Comparison of ENCODE assay signal across 1 cellular context in genomic region chr5:132866342-132867045, GRCh38.
TF ChIP-seq lines count a peak whose summit lies in the region.

Gene GDF9, minus strand, starts transcription at chr5:132866469. Its CDS starts 1,936 bp downstream, at chr5:132864533.
Gene UQCRQ, plus strand, starts transcription at chr5:132866642. Its CDS starts 240 bp downstream, at chr5:132866882.

TF ChIP-seq in HEK293, 187 proteins besides CTCF, POLR2A, EP300 and RAD21 (continued from another document):
- no peak for TF ChIP-seq ZNF362 (tag by site-specific recombination; IDR thresholded peaks at IDR 0.05)
- peak; percentile 55; the same call in 1 of the 2 replicates for TF ChIP-seq BCL11A (tag by site-specific recombination; IDR thresholded peaks at IDR 0.05; ENCODE audit: low read depth)
- TF ChIP-seq GLI2 (tag by site-specific recombination; IDR thresholded peaks at IDR 0.05; ENCODE audit: borderline replicate concordance, low read depth), result no peak
- peak; percentile 96 for TF ChIP-seq ZIC2 (tag by site-specific recombination; IDR thresholded peaks at IDR 0.05)
- no peak for TF ChIP-seq KLF7 (tag by site-specific recombination; IDR thresholded peaks at IDR 0.05; ENCODE audit: borderline replicate concordance)
- TF ChIP-seq ZNF394 (tag by site-specific recombination; IDR thresholded peaks at IDR 0.05; ENCODE audit: borderline replicate concordance), result peak; percentile 45; the same call in 1 of the 2 replicates
- TF ChIP-seq ZBTB17 (tag by site-specific recombination; IDR thresholded peaks at IDR 0.05), result peak; percentile 84
- no peak for TF ChIP-seq ZNF140 (tag by site-specific recombination; IDR thresholded peaks at IDR 0.05)
- peak; percentile 62 for TF ChIP-seq ZNF692 (tag by site-specific recombination; IDR thresholded peaks at IDR 0.05)
- TF ChIP-seq GLIS2 (tag by site-specific recombination; IDR thresholded peaks at IDR 0.05), result peak; percentile 95
- TF ChIP-seq KLF1 (tag by site-specific recombination; IDR thresholded peaks at IDR 0.05), result 0 out of 2 replicates have a peak, but pooled peaks have one; percentile 27
- TF ChIP-seq AEBP2 (tag by site-specific recombination; IDR thresholded peaks at IDR 0.05; ENCODE audit: borderline replicate concordance), result no peak
- no peak for TF ChIP-seq ZNF37A (tag by site-specific recombination; IDR thresholded peaks at IDR 0.05)
- peak; percentile 48; the same call in 1 of the 2 replicates for TF ChIP-seq ZNF2 (tag by site-specific recombination; IDR thresholded peaks at IDR 0.05)
- peak; percentile 20; the same call in 1 of the 2 replicates for TF ChIP-seq KLF9 (tag by site-specific recombination; IDR thresholded peaks at IDR 0.05; ENCODE audit: low read depth)
- TF ChIP-seq ZBTB26 (tag by site-specific recombination; optimal IDR thresholded peaks at IDR 0.05), result peak; percentile 51
- no peak for TF ChIP-seq GFI1B (tag by site-specific recombination; IDR thresholded peaks at IDR 0.05)
- TF ChIP-seq ZSCAN23 (tag by site-specific recombination; IDR thresholded peaks at IDR 0.05), result no peak
- no peak for TF ChIP-seq PRDM4 (tag by site-specific recombination; IDR thresholded peaks at IDR 0.05)
- TF ChIP-seq HIC1 (tag by site-specific recombination; IDR thresholded peaks at IDR 0.05), result no peak
- TF ChIP-seq PBX3 (CRISPR knock-in tag; IDR thresholded peaks at IDR 0.05), result peak; percentile 8; the same call in 1 of the 2 replicates
- no peak for TF ChIP-seq ZNF174 (tag by site-specific recombination; IDR thresholded peaks at IDR 0.05)
- TF ChIP-seq ZBTB21 (tag by site-specific recombination; IDR thresholded peaks at IDR 0.05), result peak; percentile 99
- peak; percentile 86 for TF ChIP-seq PATZ1 (tag by site-specific recombination; IDR thresholded peaks at IDR 0.05)
- TF ChIP-seq ZFP37 (tag by site-specific recombination; IDR thresholded peaks at IDR 0.05), result peak; percentile 16; the same call in 1 of the 2 replicates
- TF ChIP-seq ZNF791 (tag by site-specific recombination; IDR thresholded peaks at IDR 0.05), result no peak
- TF ChIP-seq ZNF513 (tag by site-specific recombination; IDR thresholded peaks at IDR 0.05), result no peak
- peak; percentile 74; the same call in 1 of the 2 replicates for TF ChIP-seq ZNF610 (tag by site-specific recombination; IDR thresholded peaks at IDR 0.05; ENCODE audit: borderline replicate concordance)
- TF ChIP-seq SCRT1 (tag by site-specific recombination; IDR thresholded peaks at IDR 0.05; ENCODE audit: borderline replicate concordance), result no peak
- peak; percentile 85 for TF ChIP-seq ZNF660 (tag by site-specific recombination; IDR thresholded peaks at IDR 0.05)
- TF ChIP-seq ATF2 (tag by site-specific recombination; IDR thresholded peaks at IDR 0.05; ENCODE audit: low read depth), result peak; percentile 82
- TF ChIP-seq ZNF433 (tag by site-specific recombination; IDR thresholded peaks at IDR 0.05; ENCODE audit: low read depth), result no peak
- no peak for TF ChIP-seq ZNF416 (tag by site-specific recombination; IDR thresholded peaks at IDR 0.05)
- TF ChIP-seq ZNF24 (tag by site-specific recombination; IDR thresholded peaks at IDR 0.05), result peak; percentile 52; the same call in 1 of the 2 replicates
- TF ChIP-seq YY1 (tag by site-specific recombination; IDR thresholded peaks at IDR 0.05), result no peak; the same call in 1 of the 2 replicates
- TF ChIP-seq OSR2 (tag by site-specific recombination; IDR thresholded peaks at IDR 0.05), result no peak
- peak; percentile 21; the same call in 1 of the 2 replicates for TF ChIP-seq ZNF391 (tag by site-specific recombination; IDR thresholded peaks at IDR 0.05; ENCODE audit: borderline replicate concordance, low read depth)
- TF ChIP-seq ZNF350 (tag by site-specific recombination; IDR thresholded peaks at IDR 0.05), result no peak
- TF ChIP-seq ZNF843 (tag by site-specific recombination; IDR thresholded peaks at IDR 0.05), result peak; percentile 34; the same call in 1 of the 2 replicates
- TF ChIP-seq ZFHX2 (tag by site-specific recombination; conservative IDR thresholded peaks at IDR 0.05), result peak; percentile 93
- no peak for TF ChIP-seq ZNF266 (tag by site-specific recombination; IDR thresholded peaks at IDR 0.05; ENCODE audit: low read depth)
- no peak for TF ChIP-seq REPIN1 (tag by site-specific recombination; IDR thresholded peaks at IDR 0.05; ENCODE audit: low read depth)
- TF ChIP-seq ZBTB48 (tag by site-specific recombination; IDR thresholded peaks at IDR 0.05), result 0 out of 2 replicates have a peak, but pooled peaks have one; percentile 30
- no peak for TF ChIP-seq ZNF707 (tag by site-specific recombination; IDR thresholded peaks at IDR 0.05)
- peak; percentile 88 for TF ChIP-seq ZEB2 (tag by site-specific recombination; IDR thresholded peaks at IDR 0.05)
- no peak for TF ChIP-seq ZBTB1 (tag by site-specific recombination; IDR thresholded peaks at IDR 0.05)
- TF ChIP-seq TRIM28 (IDR thresholded peaks at IDR 0.05; ENCODE audit: borderline replicate concordance, low read length), result peak; percentile 84
- TF ChIP-seq ZNF341 (tag by site-specific recombination; IDR thresholded peaks at IDR 0.05; ENCODE audit: low read depth), result 0 out of 2 replicates have a peak, but pooled peaks have one; percentile 5
- no peak for TF ChIP-seq KLF10 (tag by site-specific recombination; IDR thresholded peaks at IDR 0.05)
- TF ChIP-seq ZNF777 (tag by site-specific recombination; IDR thresholded peaks at IDR 0.05; ENCODE audit: borderline replicate concordance), result 0 out of 2 replicates have a peak, but pooled peaks have one; percentile 53
